ENCODE assay signal across 9 cellular contexts in genomic region chr2:143176606-143177005, GRCh38. TPM values are rescaled to one million over a fixed set of nuclear protein-coding genes. Genes with fewer than 3 reads are reported as not detected.
DNase-seq lines count a peak whose midpoint lies in the region; ATAC-seq and TF ChIP-seq lines count a peak whose summit lies in the region.
"Had no signal": no experiment of that assay in that cellular context is flagged by ENCODE, and none has a peak within 500 bp of the region (broad histone marks: within the 10 kb centered on the region; RNA-seq: fewer than 3 reads in every experiment).

No MANE protein-coding gene starts in this region.

- H3K27me3 ChIP-seq in left ventricle myocardium inferior (ENCODE audit: low read depth) (no peaks in the 10 kb centered on the region), right cardiac atrium (ENCODE audit: control insufficient read depth, insufficient read depth) (no peaks in the 10 kb centered on the region), upper lobe of right lung (no peaks in the 10 kb centered on the region)

- WGBS in right cardiac atrium, result 55% methylated on average over 3 of the region's 3 CpGs

- no peaks in the 10 kb centered on the region for H3K27me3 Mint-ChIP-seq in activated naive CD8-positive, alpha-beta T cell

- H3K27ac ChIP-seq in left ventricle myocardium inferior (replicated peaks), result peak overlapping the region; percentile 9
- H3K27ac ChIP-seq in right cardiac atrium (ENCODE audit: low read length), result no peak overlapping the region
- peak overlapping the region; percentile 28 for H3K27ac ChIP-seq in upper lobe of right lung

- H3K36me3 ChIP-seq in left ventricle myocardium inferior (no peaks in the 10 kb centered on the region), upper lobe of right lung (no peaks in the 10 kb centered on the region)

- TF ChIP-seq CTCF in left ventricle myocardium inferior (IDR thresholded peaks at IDR 0.05; ENCODE audit: borderline replicate concordance) (no peak), upper lobe of right lung (IDR thresholded peaks at IDR 0.05) (no peak)

- H3K9me3 ChIP-seq in left ventricle myocardium inferior (replicated peaks), result peaks cover 16% of the 10 kb centered on the region
- H3K9me3 ChIP-seq in right cardiac atrium (ENCODE audit: control insufficient read depth, low read length), result no peaks in the 10 kb centered on the region
- H3K9me3 ChIP-seq in upper lobe of right lung, result no peaks in the 10 kb centered on the region

- peaks cover 4% of the 10 kb centered on the region for H3K9me3 Mint-ChIP-seq in activated naive CD8-positive, alpha-beta T cell (ENCODE audit: low read depth)

- H3K4me3 Mint-ChIP-seq in activated naive CD8-positive, alpha-beta T cell, result peak overlapping the region; percentile 79

- DNase-seq in left ventricle myocardium inferior (no peak), right cardiac atrium (no peak), upper lobe of right lung (no peak), SHP77 treated with DMSO at 0.1 percent for 48 hours (lab: John Stamatoyannopoulos, UW) (no peak), pons (ENCODE audit: low spot score) (no peak)
- DNase-seq: MV-4-11 had no signal

- peaks cover 66% of the 10 kb centered on the region for H3K4me1 Mint-ChIP-seq in activated naive CD8-positive, alpha-beta T cell (ENCODE audit: low read depth)

- intact Hi-C loops in left ventricle myocardium inferior (cut with micrococcal nuclease), result no loop called here
- intact Hi-C loops in right cardiac atrium (cut with DNase I), result no loop called here
- intact Hi-C loops in upper lobe of right lung (cut with DNase I), result no loop called here

- no peaks in the 10 kb centered on the region for H3K4me1 ChIP-seq in left ventricle myocardium inferior
- H3K4me1 ChIP-seq in right cardiac atrium (ENCODE audit: control insufficient read depth, insufficient read depth, low read length), result no peaks in the 10 kb centered on the region
- H3K4me1 ChIP-seq in upper lobe of right lung, result no peaks in the 10 kb centered on the region

- H3K36me3 Mint-ChIP-seq in activated naive CD8-positive, alpha-beta T cell, result peaks cover 16% of the 10 kb centered on the region

- H3K4me3 ChIP-seq in left ventricle myocardium inferior (peak overlapping the region; percentile 38), right cardiac atrium (ENCODE audit: low read length) (no peak overlapping the region), upper lobe of right lung (peak overlapping the region; percentile 39)

- ATAC-seq in right cardiac atrium, result no peak
- ATAC-seq in HG03066 (IDR thresholded peaks at IDR 0.05; ENCODE audit: low read depth, unreplicated experiment), result peak; percentile 8
- no peak for ATAC-seq in upper lobe of right lung
- ATAC-seq in GM19023 (IDR thresholded peaks at IDR 0.05; ENCODE audit: unreplicated experiment), result no peak

- H3K27ac Mint-ChIP-seq in activated naive CD8-positive, alpha-beta T cell, result peak overlapping the region; percentile 94

RNA-seq across cellular contexts. Expression of gene ARHGAP15, which starts 47.4 kb away (rescaled TPM):
- total RNA-seq in left ventricle myocardium inferior (7.0 TPM), right cardiac atrium (1 to 10 TPM; 4.5 to 8.4 (median 6.3) TPM), upper lobe of right lung (19.2 TPM)
- polyA plus RNA-seq in right cardiac atrium, result 8.2 TPM
